In genomic region chr5:119395080-119395836, GRCh38 we compare ENCODE assay signal across 9 cellular contexts. TPM values are rescaled to one million over a fixed set of nuclear protein-coding genes. Genes with fewer than 3 reads are reported as not detected.
DNase-seq lines count a peak whose midpoint lies in the region; ATAC-seq, FAIRE-seq and TF ChIP-seq lines count a peak whose summit lies in the region.
"Had no signal": no experiment of that assay in that cellular context is flagged by ENCODE, and none has a peak within 500 bp of the region (broad histone marks: within the 10 kb centered on the region; RNA-seq: fewer than 3 reads in every experiment).

No MANE protein-coding gene starts in this region.

- no peaks in the 10 kb centered on the region for H3K27me3 Mint-ChIP-seq in activated naive CD8-positive, alpha-beta T cell treated with anti-CD3 and anti-CD28 coated beads for 36 hours

- H3K36me3 Mint-ChIP-seq in activated naive CD8-positive, alpha-beta T cell treated with anti-CD3 and anti-CD28 coated beads for 36 hours = peaks cover 80% of the 10 kb centered on the region

- H3K9me3 Mint-ChIP-seq in activated naive CD8-positive, alpha-beta T cell treated with anti-CD3 and anti-CD28 coated beads for 36 hours = peaks cover 4% of the 10 kb centered on the region
- H3K9me3 Mint-ChIP-seq: mesothelial cell of epicardium had no signal

- H3K4me3 Mint-ChIP-seq in activated naive CD8-positive, alpha-beta T cell treated with anti-CD3 and anti-CD28 coated beads for 36 hours = peak overlapping the region; percentile 11
- H3K4me3 Mint-ChIP-seq: mesothelial cell of epicardium had no signal

- H3K4me1 Mint-ChIP-seq in activated naive CD8-positive, alpha-beta T cell treated with anti-CD3 and anti-CD28 coated beads for 36 hours = peaks cover 80% of the 10 kb centered on the region

- peak overlapping the region; percentile 94 for H3K27ac Mint-ChIP-seq in activated naive CD8-positive, alpha-beta T cell treated with anti-CD3 and anti-CD28 coated beads for 36 hours

- no peak for TF ChIP-seq POLR2A in GM12891 (IDR thresholded peaks at IDR 0.05; ENCODE audit: low read depth, low read length)

- DNase-seq in GM12891 (ENCODE audit: insufficient read length, low spot score) (no peak), G401 (ENCODE audit: low spot score) (no peak), NCI-H2171 treated with DMSO at 0.1 percent for 48 hours (lab: John Stamatoyannopoulos, UW) (no peak), SW480 (ENCODE audit: low spot score) (no peak), NOMO-1 treated with DMSO at 0.1 percent for 48 hours (lab: John Stamatoyannopoulos, UW; ENCODE audit: unreplicated experiment) (no peak)
- no peak for DNase-seq in activated naive CD8-positive, alpha-beta T cell treated with anti-CD3 and anti-CD28 coated beads for 36 hours

- in situ Hi-C loops in G401 (cut with HindIII; ENCODE audit: low sequenced_read_pairs) = no loop called here

- peak; percentile 76 for FAIRE-seq in GM12891 (lab: Jason Lieb, UNC)

- ATAC-seq in GM19397 (IDR thresholded peaks at IDR 0.05; ENCODE audit: unreplicated experiment) = peak; percentile 49
- ATAC-seq in HG03045 (IDR thresholded peaks at IDR 0.05; ENCODE audit: unreplicated experiment) = peak; percentile 37

TF ChIP-seq in GM12891, 5 proteins besides CTCF, POLR2A, EP300 and RAD21:
- no peak for TF ChIP-seq TAF1 (IDR thresholded peaks at IDR 0.05; ENCODE audit: low read depth, low read length)
- TF ChIP-seq POU2F2 (IDR thresholded peaks at IDR 0.05; ENCODE audit: low read depth, low read length) = no peak
- TF ChIP-seq PAX5 (IDR thresholded peaks at IDR 0.05; ENCODE audit: insufficient read depth, low read length, severe bottlenecking) = no peak
- TF ChIP-seq POLR2AphosphoS5 (IDR thresholded peaks at IDR 0.05; ENCODE audit: low read depth, low read length) = peak; percentile 78; the same call in 1 of the 2 replicates
- TF ChIP-seq SPI1 (IDR thresholded peaks at IDR 0.05; ENCODE audit: low read depth, low read length) = peak; percentile 79

RNA-seq across cellular contexts. Expression of gene TNFAIP8, which starts 39.4 kb away (rescaled TPM):
- polyA plus RNA-seq in GM12891 (2012; ENCODE audit: low read depth, missing spikeins) = 82.8 TPM
- 100 to 1,000 TPM; 176 to 178 TPM for total RNA-seq in activated naive CD8-positive, alpha-beta T cell treated with anti-CD3 and anti-CD28 coated beads for 36 hours
- total RNA-seq in G401 (2014; rRNA removed; shearing (Covaris generic)) = 22.6 and 39.4 TPM in 2 replicates

RNA-seq across cellular contexts. Expression of gene HSD17B4, which starts 57.0 kb away (rescaled TPM):
- polyA plus RNA-seq in GM12891 (2012; ENCODE audit: low read depth, missing spikeins) = 51.6 TPM
- total RNA-seq in activated naive CD8-positive, alpha-beta T cell treated with anti-CD3 and anti-CD28 coated beads for 36 hours = 10 to 100 TPM; 68.3 to 74.2 TPM
- 175 and 203 TPM in 2 replicates for total RNA-seq in G401 (2014; rRNA removed; shearing (Covaris generic))
